ENCODE assay signal across 20 cellular contexts in genomic region chr15:52128568-52128967, GRCh38. TPM values are rescaled to one million over a fixed set of nuclear protein-coding genes. Genes with fewer than 3 reads are reported as not detected.
A peak's percentile ranks its signal among the peaks of the same experiment; 100 is the strongest.
DNase-seq lines count a peak whose midpoint lies in the region; ATAC-seq and TF ChIP-seq lines count a peak whose summit lies in the region.
"Had no signal": no experiment of that assay in that cellular context is flagged by ENCODE, and none has a peak within 500 bp of the region (broad histone marks: within the 10 kb centered on the region; RNA-seq: fewer than 3 reads in every experiment).

No MANE protein-coding gene starts in this region.

- ATAC-seq in SK-N-SH treated with all-trans-retinoic acid at 6 μM for 48 hours (no peak), T-helper 17 cell (no peak)
- ATAC-seq in stimulated activated effector memory CD8-positive, alpha-beta T cell treated with anti-CD3 and anti-CD28 coated beads, Interleukin-12 subunit alpha, Interleukin-12 subunit beta, amount 100 ng/mL, for 72 hours, result no peak
- ATAC-seq: CD8-positive, alpha-beta T cell; GM23338; HCT116 had no signal

- H2AFZ ChIP-seq in SK-N-SH (ENCODE audit: low read depth) (no peak overlapping the region), GM23248 (no peak overlapping the region)
- H2AFZ ChIP-seq: GM23338 had no signal

- H3K4me1 ChIP-seq in SK-N-SH (ENCODE audit: control insufficient read depth in 1 of 2, insufficient read depth in 2 of 2, low read depth in 1 of 2, low read length in 1 of 2) (peaks cover 0 to 3% of the 10 kb centered on the region in 2 experiments; a peak in 1 of 4 replicates), GM23248 (ENCODE audit: insufficient read depth) (peaks cover 10% of the 10 kb centered on the region)
- H3K4me1 ChIP-seq: BLaER1, Caco-2 had no signal

- no peaks in the 10 kb centered on the region for H3K9me3 Mint-ChIP-seq in stimulated activated effector memory CD8-positive, alpha-beta T cell treated with anti-CD3 and anti-CD28 coated beads, Interleukin-12 subunit alpha, Interleukin-12 subunit beta, amount 100 ng/mL, for 72 hours
- H3K9me3 Mint-ChIP-seq: CD4-positive, CD25-positive, alpha-beta regulatory T cell; CD8-positive, alpha-beta T cell; GM23338; H9; HFFc6 had no signal

- H3K4me2 ChIP-seq in SK-N-SH (no peak overlapping the region), GM23248 (ENCODE audit: unreplicated experiment) (no peak overlapping the region)
- H3K4me2 ChIP-seq: BLaER1, GM23338 had no signal

- H3K4me1 Mint-ChIP-seq in T-helper 17 cell, result no peaks in the 10 kb centered on the region
- peaks cover 7% of the 10 kb centered on the region for H3K4me1 Mint-ChIP-seq in stimulated activated effector memory CD8-positive, alpha-beta T cell treated with anti-CD3 and anti-CD28 coated beads, Interleukin-12 subunit alpha, Interleukin-12 subunit beta, amount 100 ng/mL, for 72 hours
- H3K4me1 Mint-ChIP-seq: B cell, GM23338 had no signal

- H3K9me3 ChIP-seq in SK-N-SH (no peaks in the 10 kb centered on the region), T-helper 17 cell (ENCODE audit: control insufficient read depth, low read length, poor library complexity, severe bottlenecking) (no peaks in the 10 kb centered on the region), GM23248 (ENCODE audit: low read depth) (no peaks in the 10 kb centered on the region)
- H3K9me3 ChIP-seq: BLaER1, Caco-2 had no signal

- H3K27me3 ChIP-seq in SK-N-SH (ENCODE audit: insufficient read depth) (no peaks in the 10 kb centered on the region), GM23248 (replicated peaks; ENCODE audit: insufficient read depth) (no peaks in the 10 kb centered on the region)
- H3K27me3 ChIP-seq: BLaER1 had no signal

- peak overlapping the region; percentile 33 for H3K4me3 Mint-ChIP-seq in T-helper 17 cell
- H3K4me3 Mint-ChIP-seq in stimulated activated effector memory CD8-positive, alpha-beta T cell treated with anti-CD3 and anti-CD28 coated beads, Interleukin-12 subunit alpha, Interleukin-12 subunit beta, amount 100 ng/mL, for 72 hours, result no peak overlapping the region
- H3K4me3 Mint-ChIP-seq: B cell; CD4-positive, CD25-positive, alpha-beta regulatory T cell; CD8-positive, alpha-beta T cell; GM23338; H9; HFFc6 had no signal

- no peak for TF ChIP-seq EP300 in SK-N-SH (IDR thresholded peaks at IDR 0.05; ENCODE audit: borderline replicate concordance in 1 of 2, low read depth in 1 of 2, low read length in 1 of 2)

- in situ Hi-C loops in GM23248 (cut with MboI), result no loop called here

- WGBS in SK-N-SH (ENCODE audit: low lambda C conversion rate), result 96% methylated on average over 3 of the region's 3 CpGs
- WGBS in GM23248 (ENCODE audit: low coverage in 1 of 2, low lambda C conversion rate in 2 of 2, missing lambda C conversion rate in 2 of 2), 2 experiments, result 94 to 95% methylated on average over 3 of the region's 3 CpGs

- POLR2A ChIA-PET in SK-N-SH (lab: Yijun Ruan, JAX), result no interaction called here

- H3F3A ChIP-seq in SK-N-SH (replicated peaks; ENCODE audit: insufficient read depth), result peaks cover 18% of the 10 kb centered on the region
- peaks cover 11% of the 10 kb centered on the region; the same call in 1 of the 2 replicates for H3F3A ChIP-seq in GM23248 (ENCODE audit: insufficient read depth)

- H4K20me1 ChIP-seq in SK-N-SH (ENCODE audit: insufficient read depth) (no peaks in the 10 kb centered on the region), GM23248 (ENCODE audit: insufficient read depth) (no peaks in the 10 kb centered on the region)
- H4K20me1 ChIP-seq: BLaER1 had no signal

- H3K27ac Mint-ChIP-seq in T-helper 17 cell, result peak overlapping the region; percentile 41
- H3K27ac Mint-ChIP-seq in stimulated activated effector memory CD8-positive, alpha-beta T cell treated with anti-CD3 and anti-CD28 coated beads, Interleukin-12 subunit alpha, Interleukin-12 subunit beta, amount 100 ng/mL, for 72 hours, result no peak overlapping the region
- H3K27ac Mint-ChIP-seq: B cell; CD8-positive, alpha-beta T cell; GM23338; H9; HFFc6 had no signal

- no peak for TF ChIP-seq RAD21 in SK-N-SH (IDR thresholded peaks at IDR 0.05; ENCODE audit: low read length)

- H3K4me3 ChIP-seq in SK-N-SH (ENCODE audit: low read depth in 2 of 2, low read length in 1 of 2) (no peak overlapping the region), GM23248 (no peak overlapping the region)
- H3K4me3 ChIP-seq: BLaER1, GM23338 had no signal

- DNase-seq in SK-N-SH (no peak), T-helper 17 cell (no peak), mesenteric fat pad (ENCODE audit: low spot score) (peak; percentile 12), GM23248 (no peak)
- no peak for DNase-seq in stimulated activated effector memory CD8-positive, alpha-beta T cell treated with anti-CD3 and anti-CD28 coated beads, Interleukin-12 subunit alpha, Interleukin-12 subunit beta, amount 100 ng/mL, for 72 hours (ENCODE audit: low spot score in 2 of 2)
- DNase-seq: Caco-2; CD4-positive, CD25-positive, alpha-beta regulatory T cell; CD8-positive, alpha-beta T cell; DMS153; DND-41; H9; HFFc6 had no signal

- H3K27ac ChIP-seq in SK-N-SH (ENCODE audit: low read depth in 2 of 2, low read length in 1 of 2) (no peak overlapping the region), GM23248 (no peak overlapping the region)
- H3K27ac ChIP-seq: 22Rv1, BLaER1, C4-2B had no signal

- peaks cover 19 to 41% of the 10 kb centered on the region in 2 experiments for H3K36me3 ChIP-seq in SK-N-SH (replicated peaks in 1 of 2; ENCODE audit: control insufficient read depth in 1 of 2, insufficient read depth in 2 of 2, low read length in 1 of 2)
- peaks cover 4% of the 10 kb centered on the region; the same call in 1 of the 2 replicates for H3K36me3 ChIP-seq in GM23248 (ENCODE audit: low read depth)

- no peak overlapping the region for H3K9ac ChIP-seq in SK-N-SH
- no peak overlapping the region for H3K9ac ChIP-seq in GM23248
- H3K9ac ChIP-seq: BLaER1 had no signal

- no peaks in the 10 kb centered on the region for H3K9me2 ChIP-seq in SK-N-SH
- no peaks in the 10 kb centered on the region for H3K9me2 ChIP-seq in GM23248 (ENCODE audit: insufficient read depth)

- H3K79me2 ChIP-seq in SK-N-SH (ENCODE audit: insufficient read depth) (no peaks in the 10 kb centered on the region), GM23248 (ENCODE audit: insufficient read depth) (no peaks in the 10 kb centered on the region)

- no peaks in the 10 kb centered on the region for H3K27me3 Mint-ChIP-seq in T-helper 17 cell
- H3K27me3 Mint-ChIP-seq: B cell; CD4-positive, CD25-positive, alpha-beta regulatory T cell had no signal

- CTCF ChIA-PET in SK-N-SH (lab: Yijun Ruan, JAX), result interaction anchor here (1.1 to 1.9 kb wide), 2 partner anchors 11 to 50 kb away, joined by 3 to 5 read pairs; no protein-coding TSS in a partner anchor

- H3K36me3 Mint-ChIP-seq in T-helper 17 cell (ENCODE audit: low read depth), result peaks cover 9% of the 10 kb centered on the region
- H3K36me3 Mint-ChIP-seq in stimulated activated effector memory CD8-positive, alpha-beta T cell treated with anti-CD3 and anti-CD28 coated beads, Interleukin-12 subunit alpha, Interleukin-12 subunit beta, amount 100 ng/mL, for 72 hours, result peaks cover 34% of the 10 kb centered on the region

- TF ChIP-seq CTCF in SK-N-SH (IDR thresholded peaks at IDR 0.05), result no peak

TF ChIP-seq in SK-N-SH, 30 proteins besides CTCF, POLR2A, EP300 and RAD21:
- TF ChIP-seq MXI1 (IDR thresholded peaks at IDR 0.05; ENCODE audit: low read depth, low read length) (no peak), SIN3A (IDR thresholded peaks at IDR 0.05; ENCODE audit: borderline replicate concordance, low read depth, low read length) (no peak), NFIC (IDR thresholded peaks at IDR 0.05; ENCODE audit: borderline replicate concordance) (peak; percentile 73)

TF ChIP-seq in SK-N-SH treated with all-trans-retinoic acid at 6 μM for 48 hours, 23 proteins besides CTCF, POLR2A, EP300 and RAD21 (continues in another document):
- TF ChIP-seq ZNF8 (CRISPR knock-in tag; IDR thresholded peaks at IDR 0.05) (no peak), ZNF70 (CRISPR knock-in tag; IDR thresholded peaks at IDR 0.05) (no peak), ZFP3 (CRISPR knock-in tag; IDR thresholded peaks at IDR 0.05) (no peak), CSDC2 (CRISPR knock-in tag; IDR thresholded peaks at IDR 0.05) (no peak), RARB (CRISPR knock-in tag; IDR thresholded peaks at IDR 0.05) (no peak), TOX (CRISPR knock-in tag; IDR thresholded peaks at IDR 0.05; ENCODE audit: borderline replicate concordance) (no peak), ARNTL (CRISPR knock-in tag; IDR thresholded peaks at IDR 0.05; ENCODE audit: borderline replicate concordance, low read depth) (no peak), OSR1 (CRISPR knock-in tag; IDR thresholded peaks at IDR 0.05) (no peak)
- TF ChIP-seq, protein P1, sequence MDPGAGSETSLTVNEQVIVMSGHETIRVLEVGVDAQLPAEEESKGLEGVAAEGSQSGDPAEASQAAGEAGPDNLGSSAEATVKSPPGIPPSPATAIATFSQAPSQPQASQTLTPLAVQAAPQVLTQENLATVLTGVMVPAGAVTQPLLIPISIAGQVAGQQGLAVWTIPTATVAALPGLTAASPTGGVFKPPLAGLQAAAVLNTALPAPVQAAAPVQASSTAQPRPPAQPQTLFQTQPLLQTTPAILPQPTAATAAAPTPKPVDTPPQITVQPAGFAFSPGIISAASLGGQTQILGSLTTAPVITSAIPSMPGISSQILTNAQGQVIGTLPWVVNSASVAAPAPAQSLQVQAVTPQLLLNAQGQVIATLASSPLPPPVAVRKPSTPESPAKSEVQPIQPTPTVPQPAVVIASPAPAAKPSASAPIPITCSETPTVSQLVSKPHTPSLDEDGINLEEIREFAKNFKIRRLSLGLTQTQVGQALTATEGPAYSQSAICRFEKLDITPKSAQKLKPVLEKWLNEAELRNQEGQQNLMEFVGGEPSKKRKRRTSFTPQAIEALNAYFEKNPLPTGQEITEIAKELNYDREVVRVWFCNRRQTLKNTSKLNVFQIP (CRISPR knock-in tag; IDR thresholded peaks at IDR 0.05; ENCODE audit: borderline replicate concordance, low read depth), result no peak

RNA-seq across cellular contexts. Expression of gene BCL2L10, which starts 16.0 kb away (rescaled TPM):
- polyA plus RNA-seq in SK-N-SH (2012; rRNA removed) (0.10 and 0.16 TPM in 2 replicates), GM23248 (2016; fragmentation: Nextera tagmentation; extraction: Ambion mirVana) (not detected in 2 replicates)
- polyA plus RNA-seq in SK-N-SH (2012; cell fraction: cytosol; rRNA removed), result 0.05 and 0.08 TPM in 2 replicates
- 0.68 and 1.3 TPM in 2 replicates for polyA plus RNA-seq in SK-N-SH (2012; cell fraction: nucleus; rRNA removed)
- total RNA-seq in T-helper 17 cell (not detected), mesenteric fat pad (not detected)
- total RNA-seq in GM23248 (2014; rRNA removed; shearing (Covaris generic)), result not detected in 2 replicates
- total RNA-seq: H4, H9 had no signal
